9 cellular contexts compared by ENCODE assay signal in genomic region chr18:56019156-56019555, GRCh38.
"Had no signal": no experiment of that assay in that cellular context is flagged by ENCODE, and none has a peak within 500 bp of the region (broad histone marks: within the 10 kb centered on the region; RNA-seq: fewer than 3 reads in every experiment).

No MANE protein-coding gene starts in this region.

- H3K4me3 ChIP-seq: GM23248 had no signal

- FAIRE-seq: H54, HepG2 had no signal

- H3K36me3 Mint-ChIP-seq: IgD-negative memory B cell had no signal

- H3K27ac ChIP-seq: GM23248, HL-60 had no signal

- H3K27ac Mint-ChIP-seq: H9, IgD-negative memory B cell had no signal

- DNase-seq: GM23248, GOT3, H9, HCEC 1CT, KG1 had no signal

- H3K9ac ChIP-seq: GM23248 had no signal

- H3K4me3 Mint-ChIP-seq: H9 had no signal

- ATAC-seq: HepG2 had no signal

- H2AFZ ChIP-seq: GM23248 had no signal

- H3K4me1 Mint-ChIP-seq: H9 had no signal
